ENCODE assay signal across 12 cellular contexts in genomic region chr1:243497939-243498681, GRCh38.
"Had no signal": no experiment of that assay in that cellular context is flagged by ENCODE, and none has a peak within 500 bp of the region (broad histone marks: within the 10 kb centered on the region; RNA-seq: fewer than 3 reads in every experiment).

No MANE protein-coding gene starts in this region.

- H3K9me3 Mint-ChIP-seq: activated CD4-positive, alpha-beta memory T cell treated with anti-CD3 and anti-CD28 coated beads for 36 hours; activated T-helper 1 cell treated with anti-CD3 and anti-CD28 coated beads, Interleukin-12 subunit alpha, Interleukin-12 subunit beta, Interleukin-2, Interleukin-4 antibody, amounts not matched to agents 30 ng/mL and 10 ng/mL and 1 ng/mL, durations not matched to agents 14 hours and 24 hours and 36 hours; nephron had no signal

- ATAC-seq: activated CD4-positive, alpha-beta T cell treated with anti-CD3 and anti-CD28 coated beads for 36 hours; left ventricle myocardium superior; psoas muscle; sciatic nerve; T-helper 17 cell had no signal

- H3K4me3 Mint-ChIP-seq: activated CD4-positive, alpha-beta memory T cell treated with anti-CD3 and anti-CD28 coated beads for 36 hours; activated CD4-positive, alpha-beta T cell treated with anti-CD3 and anti-CD28 coated beads for 36 hours; activated T-helper 1 cell treated with anti-CD3 and anti-CD28 coated beads, Interleukin-12 subunit alpha, Interleukin-12 subunit beta, Interleukin-2, Interleukin-4 antibody, amounts not matched to agents 30 ng/mL and 10 ng/mL and 1 ng/mL, durations not matched to agents 14 hours and 24 hours and 36 hours; nephron; T-helper 17 cell; type B pancreatic cell had no signal

- H3K27me3 ChIP-seq: spleen, suprapubic skin had no signal

- H3K4me3 ChIP-seq: psoas muscle, spleen, suprapubic skin had no signal

- H3K27ac Mint-ChIP-seq: activated CD4-positive, alpha-beta memory T cell treated with anti-CD3 and anti-CD28 coated beads for 36 hours; activated CD4-positive, alpha-beta T cell treated with anti-CD3 and anti-CD28 coated beads for 36 hours; activated T-helper 1 cell treated with anti-CD3 and anti-CD28 coated beads, Interleukin-12 subunit alpha, Interleukin-12 subunit beta, Interleukin-2, Interleukin-4 antibody, amounts not matched to agents 30 ng/mL and 10 ng/mL and 1 ng/mL, durations not matched to agents 14 hours and 24 hours and 36 hours; nephron; T-helper 17 cell; type B pancreatic cell had no signal

- H3K27ac ChIP-seq: psoas muscle, suprapubic skin had no signal

- H3K27me3 Mint-ChIP-seq: activated CD4-positive, alpha-beta memory T cell treated with anti-CD3 and anti-CD28 coated beads for 36 hours; activated CD4-positive, alpha-beta T cell treated with anti-CD3 and anti-CD28 coated beads for 36 hours; T-helper 17 cell; type B pancreatic cell had no signal

- H3K4me1 ChIP-seq: suprapubic skin had no signal

- H3K4me1 Mint-ChIP-seq: activated CD4-positive, alpha-beta T cell treated with anti-CD3 and anti-CD28 coated beads for 36 hours had no signal

- H3K9me3 ChIP-seq: psoas muscle, spleen, suprapubic skin had no signal

- DNase-seq: activated CD4-positive, alpha-beta memory T cell treated with anti-CD3 and anti-CD28 coated beads for 36 hours; activated CD4-positive, alpha-beta T cell treated with anti-CD3 and anti-CD28 coated beads for 36 hours; activated CD8-positive, alpha-beta memory T cell treated with anti-CD3 and anti-CD28 coated beads, Interleukin-2, amount 50 U/mL, for 4 hours; left ventricle myocardium superior; spleen; T-helper 17 cell had no signal
